In genomic region chr14:73744175-73744867, GRCh38 we compare ENCODE assay signal across 9 cellular contexts. TPM values are rescaled to one million over a fixed set of nuclear protein-coding genes. Genes with fewer than 3 reads are reported as not detected.
DNase-seq lines count a peak whose midpoint lies in the region; ATAC-seq, FAIRE-seq and TF ChIP-seq lines count a peak whose summit lies in the region.
"Had no signal": no experiment of that assay in that cellular context is flagged by ENCODE, and none has a peak within 500 bp of the region (broad histone marks: within the 10 kb centered on the region; RNA-seq: fewer than 3 reads in every experiment).

No MANE protein-coding gene starts in this region.

- peaks cover 74 to 100% (median 100%) of the 10 kb centered on the region in 9 donors for H3K4me1 ChIP-seq in heart right ventricle

- no peaks in the 10 kb centered on the region for H3K27me3 ChIP-seq in heart right ventricle

- ATAC-seq in heart right ventricle: no peak
- ATAC-seq in Right ventricle myocardium inferior: no peak
- ATAC-seq in HG03460 (IDR thresholded peaks at IDR 0.05; ENCODE audit: unreplicated experiment): no peak

- POLR2A ChIA-PET in MCF 10A (lab: Yijun Ruan, JAX): interaction anchor here (0.5 to 9.8 kb wide), 18 partner anchors 11 to 454 kb away, joined by 3 to 296 read pairs (median 3); a partner anchor contains a TSS

- BruUV-seq in MCF 10A (replicated peaks; lab: Mats Ljungman, UMichigan): no TSS peak

- H3K4me3 Mint-ChIP-seq in MCF 10A (ENCODE audit: unreplicated experiment): peak overlapping the region; percentile 46

- H3K27me3 Mint-ChIP-seq in MCF 10A (ENCODE audit: insufficient read depth, unreplicated experiment): no peaks in the 10 kb centered on the region

- DNase-seq in heart right ventricle (no peak), Right ventricle myocardium inferior (ENCODE audit: missing footprints) (no peak), MCF 10A (ENCODE audit: unreplicated experiment) (no peak), myocyte (ENCODE audit: low read depth) (peak; percentile 90), urothelium cell line (ENCODE audit: low spot score) (no peak), NCI-H2171 treated with DMSO at 0.1 percent for 48 hours (lab: John Stamatoyannopoulos, UW) (no peak), NCI-H1092 (lab: John Stamatoyannopoulos, UW) (no peak)

- peaks cover 0 to 17% (median 5%) of the 10 kb centered on the region in 9 donors for H3K36me3 ChIP-seq in heart right ventricle

- H3K36me3 Mint-ChIP-seq in MCF 10A (ENCODE audit: insufficient read depth, unreplicated experiment): peaks cover 24% of the 10 kb centered on the region

- intact Hi-C loops in heart right ventricle (cut with DNase I) (loop anchor here in 1 of 10 donors (5.0 kb wide), 1 partner anchor 78 kb away; no protein-coding TSS in a partner anchor), Right ventricle myocardium inferior (cut with DNase I) (loop anchor here (5.0 kb wide), 1 partner anchor 43 kb away; no protein-coding TSS in a partner anchor), MCF 10A (cut with micrococcal nuclease) (loop anchor here (5.0 kb wide), 2 partner anchors 83 to 143 kb away; partner anchors contain the start of gene ZNF410)

- H3K27ac ChIP-seq in heart right ventricle: peak overlapping the region in 8 of 10 donors; percentile 65 to 89 (median 86)

- 35 to 43% methylated on average over 7 of the region's 7 CpGs for whole genome bisulfite sequencing in heart right ventricle, 2 donors

- CTCF ChIA-PET in MCF 10A (lab: Yijun Ruan, JAX): interaction anchor here (0.6 to 3.6 kb wide), 7 partner anchors 9 to 56 kb away, joined by 3 to 27 read pairs (median 5); no protein-coding TSS in a partner anchor

- H3K4me3 ChIP-seq in heart right ventricle: no peak overlapping the region

- peaks cover 75% of the 10 kb centered on the region for H3K4me1 Mint-ChIP-seq in MCF 10A (ENCODE audit: insufficient read depth, unreplicated experiment)

- H3K9me3 ChIP-seq in heart right ventricle: no peaks in the 10 kb centered on the region

- no peaks in the 10 kb centered on the region for H3K9me3 Mint-ChIP-seq in MCF 10A (ENCODE audit: unreplicated experiment)

- peak; percentile 89 for FAIRE-seq in urothelium cell line (lab: Jason Lieb, UNC)
- FAIRE-seq: endometrium had no signal

- TF ChIP-seq CTCF in heart right ventricle (IDR thresholded peaks at IDR 0.05): no peak
- no peak for TF ChIP-seq CTCF in MCF 10A (IDR thresholded peaks at IDR 0.05; ENCODE audit: unreplicated experiment)

- H3K27ac Mint-ChIP-seq in MCF 10A (ENCODE audit: low read depth, unreplicated experiment): peak overlapping the region; percentile 92

RNA-seq across cellular contexts. Expression of gene PNMA1, which starts 30.1 kb away (rescaled TPM):
- total RNA-seq in heart right ventricle: 10 to 100 TPM; 13.9 to 30.8 (median 23.6) TPM
- 10 to 100 TPM in 1 of 2 donors, 1 to 10 TPM in 1; 6.6 to 15.7 TPM for polyA plus RNA-seq in heart right ventricle
- total RNA-seq in Right ventricle myocardium inferior: 14.9 TPM
- 43.3 and 46.3 TPM in 2 replicates for total RNA-seq in MCF 10A (2022)
- 26.4 and 29.0 TPM in 2 replicates for total RNA-seq in myocyte
- polyA plus RNA-seq in myocyte (2012): 144 TPM
